Comparison of ENCODE assay signal across 30 cellular contexts in genomic region chr5:112614285-112614684, GRCh38.
"Had no signal": no experiment of that assay in that cellular context is flagged by ENCODE, and none has a peak within 500 bp of the region (broad histone marks: within the 10 kb centered on the region; RNA-seq: fewer than 3 reads in every experiment).

No MANE protein-coding gene starts in this region.

- H3K9me3 ChIP-seq: MG63, Peyer's patch had no signal

- H3K4me3 ChIP-seq: cardiac muscle cell, MG63, Peyer's patch had no signal

- H3K4me1 ChIP-seq: Peyer's patch had no signal

- H3K27me3 ChIP-seq: cardiac muscle cell, Peyer's patch had no signal

- ATAC-seq: activated naive CD4-positive, alpha-beta T cell treated with anti-CD3 and anti-CD28 coated beads, Interleukin-2, amount 50 U/mL, for 72 hours; activated T-cell treated with anti-CD3 and anti-CD28 coated beads, Interleukin-2, amount 50 U/mL, for 4 hours; T-helper 17 cell had no signal

- H3K36me3 ChIP-seq: cardiac muscle cell, MG63, Peyer's patch had no signal

- FAIRE-seq: astrocyte had no signal

- H3K27ac ChIP-seq: cardiac muscle cell, KMS-11, RWPE1, VCaP had no signal

- H3K4me1 Mint-ChIP-seq: activated CD4-positive, alpha-beta T cell treated with anti-CD3 and anti-CD28 coated beads, Interleukin-2, amount 10 ng/mL, durations not matched to agents 7 days and 5 days; T-helper 17 cell had no signal

- H3K27me3 Mint-ChIP-seq: activated CD4-positive, alpha-beta memory T cell treated with anti-CD3 and anti-CD28 coated beads for 36 hours; brain had no signal

- DNase-seq: activated CD4-positive, alpha-beta memory T cell treated with anti-CD3 and anti-CD28 coated beads for 36 hours; activated CD4-positive, alpha-beta T cell treated with anti-CD3 and anti-CD28 coated beads, Interleukin-2, amount 10 ng/mL, durations not matched to agents 7 days and 5 days; activated CD4-positive, CD25-positive, alpha-beta regulatory T cell; activated CD8-positive, alpha-beta memory T cell treated with anti-CD3 and anti-CD28 coated beads for 24 hours; activated effector memory CD4-positive, alpha-beta T cell treated with anti-CD3 and anti-CD28 coated beads, Interleukin-2, amount 50 U/mL, for 16 hours; activated naive CD4-positive, alpha-beta T cell treated with Interleukin-2 at 50 U/mL for 16 hours; activated T-cell treated with anti-CD3 and anti-CD28 coated beads, Interleukin-2, amount 50 U/mL, for 4 hours; amygdala; MG63; MV-4-11; NCI-H1092 treated with DMSO at 0.1 percent for 48 hours; NCI-H1436; NCI-H1694 treated with DMSO at 0.1 percent for 48 hours; NCI-H2081; NCI-H2171 treated with DMSO at 0.1 percent for 48 hours; NCI-H226; NCI-H69; NK-92 treated with Interleukin-12 subunit alpha and Interleukin-12 subunit beta, amount 100 ng/mL, for 24 hours; OCI-M1; Peyer's patch; Right ventricle myocardium superior; T-helper 17 cell; T-helper 9 cell had no signal

- H3K4me3 Mint-ChIP-seq: activated CD4-positive, alpha-beta memory T cell treated with anti-CD3 and anti-CD28 coated beads for 36 hours; activated CD4-positive, alpha-beta T cell treated with anti-CD3 and anti-CD28 coated beads, Interleukin-2, amount 10 ng/mL, durations not matched to agents 7 days and 5 days; activated T-cell treated with anti-CD3 and anti-CD28 coated beads, Interleukin-2, amount 50 U/mL, for 4 hours; brain; T-helper 17 cell had no signal

- H3K27ac Mint-ChIP-seq: activated CD4-positive, alpha-beta memory T cell treated with anti-CD3 and anti-CD28 coated beads for 36 hours; activated CD4-positive, alpha-beta T cell treated with anti-CD3 and anti-CD28 coated beads, Interleukin-2, amount 10 ng/mL, durations not matched to agents 7 days and 5 days; activated naive CD4-positive, alpha-beta T cell treated with anti-CD3 and anti-CD28 coated beads, Interleukin-2, amount 50 U/mL, for 72 hours; brain; T-helper 17 cell had no signal

- H3K36me3 Mint-ChIP-seq: activated CD4-positive, alpha-beta memory T cell treated with anti-CD3 and anti-CD28 coated beads for 36 hours; activated naive CD4-positive, alpha-beta T cell treated with anti-CD3 and anti-CD28 coated beads, Interleukin-2, amount 50 U/mL, for 72 hours; brain had no signal

- H3K9me3 Mint-ChIP-seq: activated CD4-positive, alpha-beta memory T cell treated with anti-CD3 and anti-CD28 coated beads for 36 hours; activated CD4-positive, alpha-beta T cell treated with anti-CD3 and anti-CD28 coated beads, Interleukin-2, amount 10 ng/mL, durations not matched to agents 7 days and 5 days; activated naive CD4-positive, alpha-beta T cell treated with anti-CD3 and anti-CD28 coated beads, Interleukin-2, amount 50 U/mL, for 72 hours; activated T-cell treated with anti-CD3 and anti-CD28 coated beads, Interleukin-2, amount 50 U/mL, for 4 hours had no signal
